ENCODE assay signal across 10 cellular contexts in genomic region chr12:7677432-7677888, GRCh38. TPM values are rescaled to one million over a fixed set of nuclear protein-coding genes. Genes with fewer than 3 reads are reported as not detected.
DNase-seq lines count a peak whose midpoint lies in the region; ATAC-seq and FAIRE-seq lines count a peak whose summit lies in the region.
"Not testable (repeated sequence)": the region's sequence is repeated elsewhere in the genome, so short reads cannot be mapped to it uniquely, and the experiment has no call there.
"Had no signal": no experiment of that assay in that cellular context is flagged by ENCODE, and none has a peak within 500 bp of the region (broad histone marks: within the 10 kb centered on the region; RNA-seq: fewer than 3 reads in every experiment).

No MANE protein-coding gene starts in this region.

- not testable (repeated sequence) for H3K9me3 Mint-ChIP-seq in CD4-positive, CD25-positive, alpha-beta regulatory T cell; activated naive CD8-positive, alpha-beta T cell treated with anti-CD3 and anti-CD28 coated beads for 36 hours; stimulated activated naive B cell treated with anti-CD40 and anti-IgM and Interleukin-4, amounts not matched to agents 10 μg/mL and 1 μg/mL and 100 μg/mL, for 72 hours

- H3K4me3 ChIP-seq in CD4-positive, CD25-positive, alpha-beta regulatory T cell (ENCODE audit: low read depth, low read length), result peak overlapping the region; percentile 37

- peak overlapping the region in 2 of 4 donors; percentile 16 to 35 for H3K4me3 Mint-ChIP-seq in CD4-positive, CD25-positive, alpha-beta regulatory T cell
- H3K4me3 Mint-ChIP-seq in activated naive CD8-positive, alpha-beta T cell treated with anti-CD3 and anti-CD28 coated beads for 36 hours, result peak overlapping the region; percentile 54
- H3K4me3 Mint-ChIP-seq in stimulated activated naive B cell treated with anti-CD40 and anti-IgM and Interleukin-4, amounts not matched to agents 10 μg/mL and 1 μg/mL and 100 μg/mL, for 72 hours, result peak overlapping the region; percentile 37 to 54

- DNase-seq in CD4-positive, CD25-positive, alpha-beta regulatory T cell, result peak in 2 of 3 donors; percentile 4 to 40
- peak; percentile 26 for DNase-seq in GM19239 (ENCODE audit: insufficient read length, low spot score)
- DNase-seq in NCI-H1105 (lab: John Stamatoyannopoulos, UW), result peak; percentile 12
- peak; percentile 90 for DNase-seq in SIG-M5 treated with dmso at 0.1 percent for 504 hours (lab: John Stamatoyannopoulos, UW; ENCODE audit: unreplicated experiment)
- not testable (repeated sequence) for DNase-seq in activated naive CD8-positive, alpha-beta T cell treated with anti-CD3 and anti-CD28 coated beads for 36 hours; stimulated activated naive B cell treated with anti-CD40 and anti-IgM and Interleukin-4, amounts not matched to agents 10 μg/mL and 1 μg/mL and 100 μg/mL, for 72 hours
- DNase-seq in fibroblast of gingiva (ENCODE audit: low read depth), result peak; percentile 4
- peak; percentile 64 to 89 for DNase-seq in lung microvascular endothelial cell (ENCODE audit: low read depth in 2 of 2)

- H3K36me3 Mint-ChIP-seq in CD4-positive, CD25-positive, alpha-beta regulatory T cell; activated naive CD8-positive, alpha-beta T cell treated with anti-CD3 and anti-CD28 coated beads for 36 hours; stimulated activated naive B cell treated with anti-CD40 and anti-IgM and Interleukin-4, amounts not matched to agents 10 μg/mL and 1 μg/mL and 100 μg/mL, for 72 hours: not testable (repeated sequence)

- H3K27me3 Mint-ChIP-seq in CD4-positive, CD25-positive, alpha-beta regulatory T cell, result peaks cover 22% of the 10 kb centered on the region
- H3K27me3 Mint-ChIP-seq in activated naive CD8-positive, alpha-beta T cell treated with anti-CD3 and anti-CD28 coated beads for 36 hours; stimulated activated naive B cell treated with anti-CD40 and anti-IgM and Interleukin-4, amounts not matched to agents 10 μg/mL and 1 μg/mL and 100 μg/mL, for 72 hours: not testable (repeated sequence)

- H3K4me1 Mint-ChIP-seq in CD4-positive, CD25-positive, alpha-beta regulatory T cell, result peaks cover 0 to 11% (median 0%) of the 10 kb centered on the region in 4 donors
- not testable (repeated sequence) for H3K4me1 Mint-ChIP-seq in activated naive CD8-positive, alpha-beta T cell treated with anti-CD3 and anti-CD28 coated beads for 36 hours
- H3K4me1 Mint-ChIP-seq in stimulated activated naive B cell treated with anti-CD40 and anti-IgM and Interleukin-4, amounts not matched to agents 10 μg/mL and 1 μg/mL and 100 μg/mL, for 72 hours, result peaks cover 9 to 28% of the 10 kb centered on the region in 2 donors

- H3K27me3 ChIP-seq in CD4-positive, CD25-positive, alpha-beta regulatory T cell (ENCODE audit: control insufficient read depth, insufficient read depth, low read length), result not testable (repeated sequence)

- not testable (repeated sequence) for H3K27ac Mint-ChIP-seq in CD4-positive, CD25-positive, alpha-beta regulatory T cell; activated naive CD8-positive, alpha-beta T cell treated with anti-CD3 and anti-CD28 coated beads for 36 hours; stimulated activated naive B cell treated with anti-CD40 and anti-IgM and Interleukin-4, amounts not matched to agents 10 μg/mL and 1 μg/mL and 100 μg/mL, for 72 hours

- not testable (repeated sequence) for FAIRE-seq in GM19239 (lab: Jason Lieb, UNC)

- H3K4me1 ChIP-seq in CD4-positive, CD25-positive, alpha-beta regulatory T cell (ENCODE audit: control insufficient read depth, insufficient read depth, low read length, poor library complexity, severe bottlenecking), result not testable (repeated sequence)

- ATAC-seq in CD4-positive, CD25-positive, alpha-beta regulatory T cell (ENCODE audit: low read depth in 2 of 2), result not testable (repeated sequence)
- ATAC-seq in stimulated activated naive B cell treated with anti-CD40 and anti-IgM and Interleukin-4, amounts not matched to agents 10 μg/mL and 1 μg/mL and 100 μg/mL, for 72 hours (replicated peaks), result peak; percentile 77 to 80

- H3K36me3 ChIP-seq in CD4-positive, CD25-positive, alpha-beta regulatory T cell (ENCODE audit: control insufficient read depth, insufficient read depth, low read length), result not testable (repeated sequence)

- not testable (repeated sequence) for H3K27ac ChIP-seq in CD4-positive, CD25-positive, alpha-beta regulatory T cell (ENCODE audit: insufficient read depth, low read length, poor library complexity, severe bottlenecking)

- H3K9me3 ChIP-seq in CD4-positive, CD25-positive, alpha-beta regulatory T cell (ENCODE audit: control insufficient read depth in 2 of 2, low read length in 2 of 2), result not testable (repeated sequence)

RNA-seq across cellular contexts. Expression of gene APOBEC1, which starts 11.8 kb away (rescaled TPM):
- not detected for total RNA-seq in CD4-positive, CD25-positive, alpha-beta regulatory T cell
- not detected for polyA plus RNA-seq in CD4-positive, CD25-positive, alpha-beta regulatory T cell
- not detected for total RNA-seq in activated naive CD8-positive, alpha-beta T cell treated with anti-CD3 and anti-CD28 coated beads for 36 hours
- total RNA-seq in lung microvascular endothelial cell, result not detected in 2 replicates
- total RNA-seq: sigmoid colon; T-helper 2 cell treated with Interferon-gamma antibody and Interleukin-4, amounts not matched to agents 100 ng/mL and 5 ng/mL, for 36 hours had no signal

RNA-seq across cellular contexts. Expression of gene GDF3, which starts 18.1 kb away (rescaled TPM):
- total RNA-seq in CD4-positive, CD25-positive, alpha-beta regulatory T cell, result not detected
- not detected for polyA plus RNA-seq in CD4-positive, CD25-positive, alpha-beta regulatory T cell
- not detected for total RNA-seq in activated naive CD8-positive, alpha-beta T cell treated with anti-CD3 and anti-CD28 coated beads for 36 hours
- total RNA-seq in lung microvascular endothelial cell, result 0.79 and 0.87 TPM in 2 replicates
- total RNA-seq: sigmoid colon; T-helper 2 cell treated with Interferon-gamma antibody and Interleukin-4, amounts not matched to agents 100 ng/mL and 5 ng/mL, for 36 hours had no signal
- polyA plus RNA-seq: sigmoid colon had no signal

RNA-seq across cellular contexts. Expression of gene DPPA3, which starts 33.8 kb away (rescaled TPM):
- total RNA-seq in CD4-positive, CD25-positive, alpha-beta regulatory T cell, result not detected
- polyA plus RNA-seq in CD4-positive, CD25-positive, alpha-beta regulatory T cell, result not detected
- not detected for total RNA-seq in activated naive CD8-positive, alpha-beta T cell treated with anti-CD3 and anti-CD28 coated beads for 36 hours
- not detected in 2 replicates for total RNA-seq in lung microvascular endothelial cell
- total RNA-seq: sigmoid colon; T-helper 2 cell treated with Interferon-gamma antibody and Interleukin-4, amounts not matched to agents 100 ng/mL and 5 ng/mL, for 36 hours had no signal
- polyA plus RNA-seq: sigmoid colon had no signal
